8 cellular contexts compared by ENCODE assay signal in genomic region chrX:123450217-123450616, GRCh38.
DNase-seq lines count a peak whose midpoint lies in the region; ATAC-seq and TF ChIP-seq lines count a peak whose summit lies in the region.
"Had no signal": no experiment of that assay in that cellular context is flagged by ENCODE, and none has a peak within 500 bp of the region (broad histone marks: within the 10 kb centered on the region; RNA-seq: fewer than 3 reads in every experiment).

No MANE protein-coding gene starts in this region.

- no peak overlapping the region for H2BK5ac ChIP-seq in H9 (ENCODE audit: insufficient read length, low read length)

- H4K20me1 ChIP-seq in DOHH2 (ENCODE audit: control insufficient read depth, insufficient read depth, low read depth, low read length) (no peaks in the 10 kb centered on the region), H9 (ENCODE audit: control insufficient read depth, insufficient read depth, insufficient read length) (no peaks in the 10 kb centered on the region)

- H3K79me2 ChIP-seq in DOHH2 (ENCODE audit: control insufficient read depth, low read length) (no peaks in the 10 kb centered on the region), H9 (ENCODE audit: insufficient read depth, low read length) (no peaks in the 10 kb centered on the region)

- H3K27ac Mint-ChIP-seq in H9: no peak overlapping the region

- H3K4me2 ChIP-seq in DOHH2 (ENCODE audit: low read length) (no peak overlapping the region), H9 (ENCODE audit: insufficient read depth, insufficient read length, low read length) (no peak overlapping the region)

- no peak overlapping the region for H4K91ac ChIP-seq in H9 (ENCODE audit: insufficient read length, low read depth, low read length)

- no peaks in the 10 kb centered on the region for H3F3A ChIP-seq in DOHH2 (ENCODE audit: control insufficient read depth, insufficient read depth)

- H3K79me1 ChIP-seq in H9 (ENCODE audit: insufficient read depth, low read depth, low read length, poor library complexity, severe bottlenecking): no peaks in the 10 kb centered on the region

- no peak overlapping the region for H3K4me3 ChIP-seq in DOHH2 (ENCODE audit: low read length)

- H3K36me3 Mint-ChIP-seq in H9 (ENCODE audit: insufficient read depth in 1 of 3, low read depth in 3 of 3): no peaks in the 10 kb centered on the region

- H3K9ac ChIP-seq in H9 (ENCODE audit: extremely low read depth, insufficient read length, low read length): no peak overlapping the region

- TF ChIP-seq CTCF in DOHH2 (IDR thresholded peaks at IDR 0.05; ENCODE audit: low read depth, low read length, poor library complexity, severe bottlenecking): peak; percentile 45
- TF ChIP-seq CTCF in H9 (conservative IDR thresholded peaks at IDR 0.05): peak; percentile 66

- H3K9me3 Mint-ChIP-seq in H9: peaks cover 3 to 44% of the 10 kb centered on the region in 2 experiments; a peak in 3 of 5 replicates

- no peaks in the 10 kb centered on the region for H3K9me3 ChIP-seq in DOHH2 (ENCODE audit: control insufficient read depth, insufficient read depth, low read length)
- peaks cover 23% of the 10 kb centered on the region for H3K9me3 ChIP-seq in H9 (ENCODE audit: control insufficient read depth, low read depth, low read length)

- H2AK5ac ChIP-seq in H9 (ENCODE audit: insufficient read length, low read length): no peak overlapping the region

- no peaks in the 10 kb centered on the region for H3K36me3 ChIP-seq in DOHH2 (ENCODE audit: control insufficient read depth, low read length)

- H2BK120ac ChIP-seq in H9 (ENCODE audit: low read depth, low read length, poor library complexity, severe bottlenecking): no peak overlapping the region

- no peak overlapping the region for H4K5ac ChIP-seq in H9 (ENCODE audit: insufficient read length, low read depth, low read length)

- H3K27ac ChIP-seq in DOHH2 (ENCODE audit: low read depth, low read length) (no peak overlapping the region), H9 (ENCODE audit: insufficient read length, low read depth, low read length) (no peak overlapping the region)

- H3K23ac ChIP-seq in H9 (ENCODE audit: insufficient read length, low read depth, low read length): no peak overlapping the region

- no peak overlapping the region for H3K14ac ChIP-seq in H9 (ENCODE audit: insufficient read depth, low read length)

- DNase-seq in H9: no peak
- peak; percentile 25 for DNase-seq in astrocyte of the hippocampus (ENCODE audit: low read depth, low spot score)
- peak; percentile 1 to 12 for DNase-seq in lung microvascular endothelial cell (ENCODE audit: low read depth in 2 of 2)
- no peak for DNase-seq in pons (ENCODE audit: low spot score)
- no peak for DNase-seq in dedifferentiated amniotic fluid mesenchymal stem cell (ENCODE audit: extremely low spot score)
- DNase-seq: stimulated activated naive CD8-positive, alpha-beta T cell treated with anti-CD3 and anti-CD28 coated beads, Interleukin-15, Interleukin-2, amounts not matched to agents 100 U/mL and 50 U/mL, for 24 hours had no signal

- H3K4ac ChIP-seq in H9 (ENCODE audit: low read depth, low read length): no peak overlapping the region

- no peak overlapping the region for H2BK12ac ChIP-seq in H9 (ENCODE audit: insufficient read length, low read depth, low read length)

- no peaks in the 10 kb centered on the region; the same call in 1 of the 2 replicates for H3K27me3 Mint-ChIP-seq in H9 (ENCODE audit: low read depth)

- H3K9me2 ChIP-seq in DOHH2 (replicated peaks; ENCODE audit: control insufficient read depth, low read length): no peaks in the 10 kb centered on the region

- H3K4me1 Mint-ChIP-seq in H9: 0 out of 4 replicates have a peak, but pooled peaks cover 0 to 2% of the 10 kb centered on the region in 2 experiments

- H3K18ac ChIP-seq in H9 (ENCODE audit: insufficient read length, low read depth, low read length): no peak overlapping the region

- H2AFZ ChIP-seq in H9 (ENCODE audit: low read length): no peak overlapping the region

- no peak overlapping the region for H2BK15ac ChIP-seq in H9 (ENCODE audit: low read depth, low read length)

- H3T11ph ChIP-seq in H9 (ENCODE audit: low read length): no peak overlapping the region

- no peak overlapping the region for H2BK20ac ChIP-seq in H9 (ENCODE audit: low read depth, low read length, poor library complexity, severe bottlenecking)

- no peak for ATAC-seq in HG03354 (IDR thresholded peaks at IDR 0.05; ENCODE audit: poor library complexity, severe bottlenecking, unreplicated experiment)
- ATAC-seq: stimulated activated naive CD8-positive, alpha-beta T cell treated with anti-CD3 and anti-CD28 coated beads, Interleukin-15, Interleukin-2, amounts not matched to agents 100 U/mL and 50 U/mL, for 24 hours had no signal

- H3K4me1 ChIP-seq in DOHH2 (ENCODE audit: control insufficient read depth, low read length) (no peaks in the 10 kb centered on the region), H9 (ENCODE audit: insufficient read depth, low read length) (no peaks in the 10 kb centered on the region)

- no peaks in the 10 kb centered on the region for H3K27me3 ChIP-seq in DOHH2 (ENCODE audit: control insufficient read depth, low read length)
- peaks cover 3% of the 10 kb centered on the region; the same call in 1 of the 2 replicates for H3K27me3 ChIP-seq in H9 (ENCODE audit: insufficient read depth, low read length)

- no peaks in the 10 kb centered on the region for H3K23me2 ChIP-seq in H9 (ENCODE audit: insufficient read length, low read depth, low read length, poor library complexity, severe bottlenecking)

- H4K8ac ChIP-seq in H9 (replicated peaks; ENCODE audit: insufficient read length, low read depth, low read length): no peak overlapping the region

- WGBS in H9 (ENCODE audit: extremely low coverage, insufficient read length, low lambda C conversion rate): no CpG with 5 or more reads among the region's 3 CpGs

- H3K56ac ChIP-seq in H9 (ENCODE audit: insufficient read length, low read depth, low read length): no peak overlapping the region

- no peak overlapping the region for H3K4me3 Mint-ChIP-seq in H9

Comparison
In these comparisons a context has a peak if more than half of its experiments do, and no peak if none do; other contexts are left out.
1. DNase-seq: peak in astrocyte of the hippocampus (single experiment) and lung microvascular endothelial cell (2 of 2); none in H9 (single experiment), pons (single experiment) and dedifferentiated amniotic fluid mesenchymal stem cell (single experiment).